ENCODE assay signal across 9 cellular contexts in genomic region chr11:58945663-58946062, GRCh38. TPM values are rescaled to one million over a fixed set of nuclear protein-coding genes. Genes with fewer than 3 reads are reported as not detected.
"Had no signal": no experiment of that assay in that cellular context is flagged by ENCODE, and none has a peak within 500 bp of the region (broad histone marks: within the 10 kb centered on the region; RNA-seq: fewer than 3 reads in every experiment).

No MANE protein-coding gene starts in this region.

- H3K36me3 ChIP-seq: HAP-1 had no signal

- DNase-seq: GM23248, GOT3, H7, KBM-7 had no signal

- FAIRE-seq: HTR-8/SVneo had no signal

- H3K9ac ChIP-seq: GM23248 had no signal

- H3K4me3 ChIP-seq: GM23248, HAP-1 had no signal

- H3K9me3 ChIP-seq: HAP-1 had no signal

- H2AFZ ChIP-seq: GM23248 had no signal

- ATAC-seq: HCT116 had no signal

- H3K4me1 ChIP-seq: HAP-1 had no signal

- H3K27ac ChIP-seq: GM23248 had no signal

RNA-seq across cellular contexts. Expression of gene GLYATL1, which starts 6.4 kb away (rescaled TPM):
- total RNA-seq: GM23248, HT-29 had no signal
- polyA plus RNA-seq: IgD-negative memory B cell had no signal
